In the genomic region with DNA sequence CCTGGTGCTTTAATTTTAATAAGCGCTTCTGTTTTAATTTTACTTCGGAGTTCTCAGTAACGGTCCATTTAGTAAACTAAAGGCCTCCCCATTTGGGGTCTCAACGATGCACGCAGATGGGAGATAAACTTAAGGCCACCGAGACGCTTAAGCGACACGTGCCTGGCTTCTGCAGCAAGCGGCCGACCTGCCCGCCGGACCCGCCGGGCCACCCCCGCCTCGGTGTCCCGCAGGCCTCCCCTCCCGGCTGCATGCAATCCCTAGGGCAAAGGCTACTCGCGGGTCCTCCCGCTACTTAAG, we compare ENCODE assay signal across 8 cellular contexts.
DNase-seq lines count a peak whose midpoint lies in the region; ATAC-seq and TF ChIP-seq lines count a peak whose summit lies in the region.

No MANE protein-coding gene starts in this region.

- H3K36me3 Mint-ChIP-seq in nephron (ENCODE audit: low read depth) = peaks cover 8% of the 10 kb centered on the region

- H3K4me3 Mint-ChIP-seq in nephron = peak overlapping the region; percentile 81 to 87 (median 84)

- H3K9me3 ChIP-seq in HUES6 (ENCODE audit: control insufficient read depth, insufficient read depth, low read depth, low read length) = no peaks in the 10 kb centered on the region

- H3K27ac ChIP-seq in HUES6 (ENCODE audit: low read depth, low read length) = peak overlapping the region; percentile 73; the same call in 1 of the 2 replicates
- peak overlapping the region; percentile 29 for H3K27ac ChIP-seq in cingulate gyrus (ENCODE audit: low read depth, low read length)

- DNase-seq in COLO668 (lab: John Stamatoyannopoulos, UW; ENCODE audit: unreplicated experiment) = no peak
- DNase-seq in HCEC 1CT = no peak
- DNase-seq in activated naive CD4-positive, alpha-beta T cell (lab: John Stamatoyannopoulos, UW) = no peak

- H3K27me3 ChIP-seq in HUES6 (ENCODE audit: control insufficient read depth, insufficient read depth, low read length) = no peaks in the 10 kb centered on the region

- H3K27ac Mint-ChIP-seq in nephron = no peak overlapping the region

- TF ChIP-seq CTCF in nephron (IDR thresholded peaks at IDR 0.05; ENCODE audit: unreplicated experiment in 3 of 3) = no peak

- no peaks in the 10 kb centered on the region for H3K4me1 ChIP-seq in HUES6 (ENCODE audit: control insufficient read depth, insufficient read depth, low read length)

- H3K9me3 Mint-ChIP-seq in nephron = no peaks in the 10 kb centered on the region

- H3K27me3 Mint-ChIP-seq in nephron (ENCODE audit: low read depth) = no peaks in the 10 kb centered on the region

- ATAC-seq in GM19463 (IDR thresholded peaks at IDR 0.05; ENCODE audit: unreplicated experiment) (peak; percentile 6), GM19467 (IDR thresholded peaks at IDR 0.05; ENCODE audit: unreplicated experiment) (no peak)

- no peaks in the 10 kb centered on the region; the same call in 1 of the 2 replicates for H3K36me3 ChIP-seq in HUES6 (ENCODE audit: control insufficient read depth, insufficient read depth, low read length)

- H3K9ac ChIP-seq in HUES6 (ENCODE audit: low read length) = peak overlapping the region; percentile 83

- H3K4me1 Mint-ChIP-seq in nephron = peaks cover 21% of the 10 kb centered on the region

- peak overlapping the region; percentile 94 for H3K4me3 ChIP-seq in HUES6 (ENCODE audit: low read depth, low read length)
